ENCODE assay signal across 17 cellular contexts in genomic region chr14:99522025-99522401, GRCh38. TPM values are rescaled to one million over a fixed set of nuclear protein-coding genes. Genes with fewer than 3 reads are reported as not detected.
DNase-seq lines count a peak whose midpoint lies in the region; TF ChIP-seq lines count a peak whose summit lies in the region.
"Had no signal": no experiment of that assay in that cellular context is flagged by ENCODE, and none has a peak within 500 bp of the region (broad histone marks: within the 10 kb centered on the region; RNA-seq: fewer than 3 reads in every experiment).

No MANE protein-coding gene starts in this region.

- H3K36me3 ChIP-seq in HUES64 (ENCODE audit: insufficient read depth, low read length) (no peaks in the 10 kb centered on the region), ectodermal cell (ENCODE audit: control insufficient read depth, insufficient read depth, low read length) (peaks cover 3% of the 10 kb centered on the region), mesenchymal stem cell (ENCODE audit: control insufficient read depth in 1 of 2, insufficient read depth in 2 of 2, low read depth in 1 of 2, low read length in 2 of 2) (no peaks in the 10 kb centered on the region), stomach (peaks cover 0 to 10% (median 4%) of the 10 kb centered on the region in 4 donors)
- H3K36me3 ChIP-seq in effector memory CD4-positive, alpha-beta T cell (ENCODE audit: control insufficient read depth, insufficient read depth, low read length): no peaks in the 10 kb centered on the region

- H3K14ac ChIP-seq in mesenchymal stem cell (ENCODE audit: low read length in 2 of 2): peak overlapping the region in 1 of 2 experiments; percentile 23

- peak overlapping the region; percentile 64 for H2BK15ac ChIP-seq in mesenchymal stem cell (ENCODE audit: low read depth, poor library complexity, severe bottlenecking)

- WGBS in HUES64: 77% methylated on average over 18 of the region's 18 CpGs
- 76 to 79% methylated on average over 18 of the region's 18 CpGs for WGBS in ectodermal cell, 2 experiments
- WGBS in mesenchymal stem cell: 89% methylated on average over 12 of the region's 18 CpGs
- WGBS in stomach, 5 donors: 70 to 84% (median 78%) methylated on average over 13 to 18 of the region's 18 CpGs

- H3K4me1 ChIP-seq in HUES64 (ENCODE audit: insufficient read depth, low read length): peaks cover 32% of the 10 kb centered on the region
- H3K4me1 ChIP-seq in ectodermal cell (ENCODE audit: control insufficient read depth, insufficient read depth, low read length): peaks cover 54% of the 10 kb centered on the region
- peaks cover 44% of the 10 kb centered on the region for H3K4me1 ChIP-seq in mesenchymal stem cell (ENCODE audit: control insufficient read depth, insufficient read depth, low read depth, low read length)
- H3K4me1 ChIP-seq in stomach: peaks cover 46 to 71% (median 60%) of the 10 kb centered on the region in 4 donors
- peaks cover 16% of the 10 kb centered on the region for H3K4me1 ChIP-seq in effector memory CD4-positive, alpha-beta T cell (ENCODE audit: control insufficient read depth, insufficient read depth, low read length, poor library complexity, severe bottlenecking)

- H2AFZ ChIP-seq in mesenchymal stem cell (ENCODE audit: low read depth, low read length): no peak overlapping the region

- peak overlapping the region; percentile 5 for H4K91ac ChIP-seq in mesenchymal stem cell (ENCODE audit: low read length)

- TF ChIP-seq CTCF in stomach (IDR thresholded peaks at IDR 0.05): no peak

- H3K9ac ChIP-seq in HUES64 (ENCODE audit: low read depth, low read length) (no peak overlapping the region; the same call in 1 of the 2 replicates), mesenchymal stem cell (ENCODE audit: low read length) (no peak overlapping the region)

- no peak overlapping the region for H2BK120ac ChIP-seq in mesenchymal stem cell (ENCODE audit: low read depth, low read length)

- H3K9me3 ChIP-seq in HUES64 (ENCODE audit: insufficient read depth, low read depth, low read length) (no peaks in the 10 kb centered on the region), ectodermal cell (ENCODE audit: control insufficient read depth, low read length) (no peaks in the 10 kb centered on the region), mesenchymal stem cell (ENCODE audit: control insufficient read depth, low read length) (no peaks in the 10 kb centered on the region), stomach (no peaks in the 10 kb centered on the region)
- no peaks in the 10 kb centered on the region for H3K9me3 ChIP-seq in effector memory CD4-positive, alpha-beta T cell (ENCODE audit: control insufficient read depth, low read length)

- TF ChIP-seq POLR2A in stomach (IDR thresholded peaks at IDR 0.05): no peak

- no peak overlapping the region for H3K4me2 ChIP-seq in mesenchymal stem cell (ENCODE audit: low read length, poor library complexity, severe bottlenecking)

- H3K23ac ChIP-seq in mesenchymal stem cell (ENCODE audit: low read length in 2 of 2): no peak overlapping the region

- no peak overlapping the region for H2BK5ac ChIP-seq in mesenchymal stem cell (ENCODE audit: low read depth, low read length, poor library complexity, severe bottlenecking)

- no peak overlapping the region for H2AK5ac ChIP-seq in mesenchymal stem cell (ENCODE audit: low read length, severe bottlenecking)

- H4K8ac ChIP-seq in mesenchymal stem cell (ENCODE audit: low read length): peak overlapping the region; percentile 19

- peak overlapping the region in 1 of 2 experiments; percentile 37 for H3K4ac ChIP-seq in mesenchymal stem cell (ENCODE audit: low read depth in 1 of 2, low read length in 2 of 2)

- DNase-seq in mesenchymal stem cell: no peak
- DNase-seq in stomach: no peak
- no peak for DNase-seq in UCSD-AML1 (lab: John Stamatoyannopoulos, UW; ENCODE audit: unreplicated experiment)
- DNase-seq in effector memory CD4-positive, alpha-beta T cell: no peak
- no peak for DNase-seq in NCI-H69 (lab: John Stamatoyannopoulos, UW)
- DNase-seq in NCI-H1092 treated with DMSO at 0.1 percent for 48 hours (lab: John Stamatoyannopoulos, UW): no peak
- DNase-seq: activated CD4-positive, alpha-beta T cell treated with anti-CD3 and anti-CD28 coated beads, Interleukin-2, amount 10 ng/mL, durations not matched to agents 24 days and 14 days; activated effector memory CD4-positive, alpha-beta T cell treated with Interleukin-2 at 50 U/mL for 16 hours; activated naive CD8-positive, alpha-beta T cell treated with anti-CD3 and anti-CD28 coated beads, Interleukin-2, amount 50 U/mL, for 24 hours; AML-193; COR-L47; cortex of kidney; DND-41; NCI-H1105 treated with DMSO at 0.1 percent for 48 hours; stimulated activated CD4-positive, alpha-beta T cell treated with anti-CD3 and anti-CD28 coated beads, Interleukin-12 subunit alpha, Interleukin-12 subunit beta, amount 100 ng/mL, for 4 hours had no signal

- intact Hi-C loops in stomach (cut with DNase I; ENCODE audit: low total_unique reads): no loop called here

- H2BK12ac ChIP-seq in mesenchymal stem cell (ENCODE audit: low read length in 2 of 2): peak overlapping the region; percentile 22 to 48

- no peak overlapping the region for H3K4me3 ChIP-seq in HUES64 (ENCODE audit: low read length)
- H3K4me3 ChIP-seq in ectodermal cell (ENCODE audit: insufficient read depth, low read depth, low read length): no peak overlapping the region
- no peak overlapping the region for H3K4me3 ChIP-seq in mesenchymal stem cell (ENCODE audit: insufficient read depth in 1 of 2, low read depth in 1 of 2, low read length in 2 of 2)
- no peak overlapping the region for H3K4me3 ChIP-seq in stomach
- no peak overlapping the region for H3K4me3 ChIP-seq in effector memory CD4-positive, alpha-beta T cell (ENCODE audit: insufficient read depth, low read depth, low read length, poor library complexity, severe bottlenecking)

- peak overlapping the region in 1 of 2 experiments; percentile 38 for H3K18ac ChIP-seq in mesenchymal stem cell (ENCODE audit: low read depth in 1 of 2, low read length in 2 of 2)

- TF ChIP-seq EP300 in stomach (IDR thresholded peaks at IDR 0.05): no peak

- H3K27ac ChIP-seq in HUES64 (ENCODE audit: low read depth, low read length) (peak overlapping the region; percentile 88), ectodermal cell (ENCODE audit: insufficient read depth, low read depth, low read length, poor library complexity, severe bottlenecking) (peak overlapping the region; percentile 86), mesenchymal stem cell (ENCODE audit: low read length, poor library complexity, severe bottlenecking) (no peak overlapping the region), stomach (peak overlapping the region in 3 of 5 donors; percentile 74 to 82 (median 80))
- H3K27ac ChIP-seq in effector memory CD4-positive, alpha-beta T cell (ENCODE audit: insufficient read depth, low read length, poor library complexity, severe bottlenecking): no peak overlapping the region

- no peaks in the 10 kb centered on the region for H3K27me3 ChIP-seq in HUES64 (ENCODE audit: insufficient read depth, low read length)
- no peaks in the 10 kb centered on the region for H3K27me3 ChIP-seq in ectodermal cell (ENCODE audit: control insufficient read depth, insufficient read depth, low read length, poor library complexity, severe bottlenecking)
- H3K27me3 ChIP-seq in mesenchymal stem cell (ENCODE audit: control insufficient read depth in 1 of 2, insufficient read depth in 1 of 2, low read length in 2 of 2): peaks cover 0 to 8% of the 10 kb centered on the region in 2 experiments
- no peaks in the 10 kb centered on the region for H3K27me3 ChIP-seq in stomach
- no peaks in the 10 kb centered on the region for H3K27me3 ChIP-seq in effector memory CD4-positive, alpha-beta T cell (replicated peaks; ENCODE audit: control insufficient read depth, insufficient read depth, low read length, poor library complexity, severe bottlenecking)

- H3K79me1 ChIP-seq in mesenchymal stem cell (replicated peaks; ENCODE audit: low read length, poor library complexity, severe bottlenecking): no peaks in the 10 kb centered on the region

RNA-seq across cellular contexts. Expression of gene CCNK, which starts 40.8 kb away (rescaled TPM):
- polyA plus RNA-seq in HUES64 (2013, experiment 1 of 2): 46.6 TPM
- polyA plus RNA-seq in HUES64 (2013, experiment 2 of 2): 56.0 TPM
- 69.1 TPM for polyA plus RNA-seq in ectodermal cell (2013, experiment 1 of 4)
- 75.3 TPM for polyA plus RNA-seq in ectodermal cell (2013, experiment 2 of 4)
- polyA plus RNA-seq in ectodermal cell (2013, experiment 3 of 4): 50.9 TPM
- polyA plus RNA-seq in ectodermal cell (2013, experiment 4 of 4): 53.9 TPM
- polyA plus RNA-seq in mesenchymal stem cell (2013, experiment 1 of 2): 60.7 TPM
- 59.2 TPM for polyA plus RNA-seq in mesenchymal stem cell (2013, experiment 2 of 2)
- total RNA-seq in stomach: 10 to 100 TPM in 3 of 5 donors, 1 to 10 TPM in 2; 2.3 to 48.3 (median 11.7) TPM
- 10 to 100 TPM in 2 of 3 donors, 1 to 10 TPM in 1; 9.5 to 16.6 (median 11.0) TPM for polyA plus RNA-seq in stomach

RNA-seq across cellular contexts. Expression of gene SETD3, which starts 41.4 kb away (rescaled TPM):
- 35.7 TPM for polyA plus RNA-seq in HUES64 (2013, experiment 1 of 2)
- 39.1 TPM for polyA plus RNA-seq in HUES64 (2013, experiment 2 of 2)
- 40.5 TPM for polyA plus RNA-seq in ectodermal cell (2013, experiment 1 of 4)
- 41.0 TPM for polyA plus RNA-seq in ectodermal cell (2013, experiment 2 of 4)
- polyA plus RNA-seq in ectodermal cell (2013, experiment 3 of 4): 35.6 TPM
- polyA plus RNA-seq in ectodermal cell (2013, experiment 4 of 4): 34.7 TPM
- polyA plus RNA-seq in mesenchymal stem cell (2013, experiment 1 of 2): 32.0 TPM
- polyA plus RNA-seq in mesenchymal stem cell (2013, experiment 2 of 2): 31.1 TPM
- total RNA-seq in stomach: 100 to 1,000 TPM in 1 of 5 donors, 10 to 100 TPM in 4; 30.4 to 119 (median 51.4) TPM
- 10 to 100 TPM; 24.1 to 51.6 (median 29.9) TPM for polyA plus RNA-seq in stomach

Comparison
In these comparisons a context has a peak if more than half of its experiments do, and no peak if none do; other contexts are left out.
1. H3K27ac ChIP-seq: peak in HUES64 (single experiment), ectodermal cell (single experiment) and stomach (3 of 5); none in mesenchymal stem cell (single experiment) and effector memory CD4-positive, alpha-beta T cell (single experiment).